Comparison of ENCODE assay signal across 7 cellular contexts in the genomic region with DNA sequence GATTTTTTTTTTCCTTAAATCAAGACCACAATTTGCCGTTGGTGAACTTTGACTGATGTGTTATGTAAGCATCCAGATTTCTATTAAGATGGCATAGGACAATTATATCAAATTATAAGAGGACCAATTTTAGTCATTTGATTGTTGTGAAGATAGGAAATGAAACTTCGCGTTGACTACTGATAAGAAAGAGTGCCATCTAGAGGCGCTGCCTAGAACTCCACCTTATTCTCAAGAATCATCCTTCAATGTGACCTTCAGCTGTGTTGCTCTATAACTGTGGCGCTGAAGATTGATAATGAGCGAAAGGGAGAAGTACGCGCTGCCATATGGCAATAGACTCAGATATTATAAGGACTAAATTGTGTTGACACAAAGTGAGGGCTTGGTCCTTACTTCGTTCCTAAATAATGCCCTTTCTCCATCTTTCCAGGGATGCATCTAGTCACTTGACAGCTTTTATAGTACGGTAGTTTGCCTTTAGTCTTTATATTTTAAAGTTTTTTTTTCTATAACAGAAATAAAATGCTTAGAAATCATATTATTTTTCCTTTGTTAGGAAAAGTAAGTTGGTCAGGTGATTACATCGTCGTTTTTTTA.
DNase-seq lines count a peak whose midpoint lies in the region; ATAC-seq and TF ChIP-seq lines count a peak whose summit lies in the region.

No MANE protein-coding gene starts in this region.

- H2AFZ ChIP-seq in fibroblast of lung (ENCODE audit: low read length), result no peak overlapping the region

- H3K4me1 ChIP-seq in HAP-1, result no peaks in the 10 kb centered on the region
- no peaks in the 10 kb centered on the region for H3K4me1 ChIP-seq in fibroblast of lung (ENCODE audit: control insufficient read depth, extremely low read depth, insufficient read depth, low read length)

- no peaks in the 10 kb centered on the region for H4K20me1 ChIP-seq in fibroblast of lung (ENCODE audit: control insufficient read depth, extremely low read depth, insufficient read depth, low read length)

- TF ChIP-seq CTCF in fibroblast of lung (conservative IDR thresholded peaks at IDR 0.05 in 1 of 2, IDR thresholded peaks at IDR 0.05 in 1 of 2; ENCODE audit: low read depth in 1 of 2, low read length in 2 of 2) (peak; percentile 69 to 82), osteocyte (IDR thresholded peaks at IDR 0.05) (peak; percentile 65)

- no peaks in the 10 kb centered on the region for H3K4me1 Mint-ChIP-seq in osteocyte (ENCODE audit: unreplicated experiment)

- no peak overlapping the region for H3K27ac Mint-ChIP-seq in osteocyte (ENCODE audit: unreplicated experiment)

- H3K79me2 ChIP-seq in fibroblast of lung (ENCODE audit: control insufficient read depth, insufficient read depth, low read length), result no peaks in the 10 kb centered on the region

- peak; percentile 49 for DNase-seq in GM03348 (ENCODE audit: low spot score)
- peak; percentile 40 to 50 for DNase-seq in HAP-1 (ENCODE audit: low spot score in 2 of 2)
- peak; percentile 51 for DNase-seq in NCI-H1694 treated with DMSO at 0.1 percent for 48 hours (lab: John Stamatoyannopoulos, UW)
- DNase-seq in T1000 (lab: John Stamatoyannopoulos, UW), result peak; percentile 13
- DNase-seq in fibroblast of lung (ENCODE audit: low read depth in 2 of 2), result peak; percentile 31 to 50
- no peak for DNase-seq in osteocyte (ENCODE audit: extremely low spot score, unreplicated experiment)

- H3K36me3 ChIP-seq in HAP-1 (replicated peaks) (no peaks in the 10 kb centered on the region), fibroblast of lung (ENCODE audit: control insufficient read depth, insufficient read depth, low read length) (no peaks in the 10 kb centered on the region)

- H3K36me3 Mint-ChIP-seq in osteocyte (ENCODE audit: unreplicated experiment), result no peaks in the 10 kb centered on the region

- no peaks in the 10 kb centered on the region for H3K27me3 Mint-ChIP-seq in osteocyte (ENCODE audit: unreplicated experiment)

- no peak overlapping the region for H3K9ac ChIP-seq in fibroblast of lung (ENCODE audit: insufficient read depth, low read length)

- no peak overlapping the region for H3K27ac ChIP-seq in fibroblast of lung (ENCODE audit: insufficient read depth, low read length)

- no peak overlapping the region for H3K4me3 Mint-ChIP-seq in osteocyte (ENCODE audit: unreplicated experiment)

- no peaks in the 10 kb centered on the region for H3K27me3 ChIP-seq in HAP-1 (ENCODE audit: low read depth)
- no peaks in the 10 kb centered on the region for H3K27me3 ChIP-seq in fibroblast of lung (ENCODE audit: control insufficient read depth, insufficient read depth, low read length)

- H3K9me3 ChIP-seq in HAP-1 (no peaks in the 10 kb centered on the region), fibroblast of lung (ENCODE audit: control insufficient read depth, insufficient read depth, low read depth, low read length) (no peaks in the 10 kb centered on the region)

- H3K4me3 ChIP-seq in HAP-1 (no peak overlapping the region), fibroblast of lung (replicated peaks in 1 of 4; ENCODE audit: control extremely low read depth in 1 of 4, insufficient read depth in 1 of 4, low read depth in 3 of 4, low read length in 4 of 4) (no peak overlapping the region)

- no peak overlapping the region for H3K4me2 ChIP-seq in fibroblast of lung (ENCODE audit: extremely low read depth, insufficient read depth, low read length)

- ATAC-seq in GM21381 (IDR thresholded peaks at IDR 0.05; ENCODE audit: unreplicated experiment), result no peak

- peaks cover 7% of the 10 kb centered on the region for H3K9me3 Mint-ChIP-seq in osteocyte (ENCODE audit: unreplicated experiment)

- in situ Hi-C loops in HAP-1 (cut with MboI; ENCODE audit: low sequenced_read_pairs), result no loop called here
